12 cellular contexts compared by ENCODE assay signal in genomic region chr5:102554728-102555127, GRCh38. TPM values are rescaled to one million over a fixed set of nuclear protein-coding genes. Genes with fewer than 3 reads are reported as not detected.
A peak's percentile ranks its signal among the peaks of the same experiment; 100 is the strongest.
DNase-seq lines count a peak whose midpoint lies in the region; ATAC-seq lines count a peak whose summit lies in the region.
"Had no signal": no experiment of that assay in that cellular context is flagged by ENCODE, and none has a peak within 500 bp of the region (broad histone marks: within the 10 kb centered on the region; RNA-seq: fewer than 3 reads in every experiment).

No MANE protein-coding gene starts in this region.

- DNase-seq in DMS 273 (lab: John Stamatoyannopoulos, UW; ENCODE audit: unreplicated experiment) = peak; percentile 65
- peak; percentile 23 for DNase-seq in H4 (ENCODE audit: low spot score)
- peak; percentile 34 for DNase-seq in NCI-H748 (lab: John Stamatoyannopoulos, UW; ENCODE audit: unreplicated experiment)
- DNase-seq in glomerular visceral epithelial cell (ENCODE audit: extremely low spot score) = peak; percentile 34
- no peak for DNase-seq in KG1 (lab: John Stamatoyannopoulos, UW)
- no peak for DNase-seq in DMS114 treated with DMSO at 0.1 percent for 48 hours (lab: John Stamatoyannopoulos, UW; ENCODE audit: unreplicated experiment)
- DNase-seq: activated naive CD8-positive, alpha-beta T cell treated with anti-CD3 and anti-CD28 coated beads for 36 hours; GM23248; IMR-90; naive B cell had no signal

- no peak for ATAC-seq in HG03095 (IDR thresholded peaks at IDR 0.05; ENCODE audit: unreplicated experiment)
- ATAC-seq in GM21825 (IDR thresholded peaks at IDR 0.05; ENCODE audit: unreplicated experiment) = no peak

RNA-seq across cellular contexts. Expression of gene SLCO6A1, which starts 55.9 kb away (rescaled TPM):
- total RNA-seq in H4 (2014; rRNA removed; shearing (Covaris generic)) = not detected in 2 replicates
- total RNA-seq: activated naive CD8-positive, alpha-beta T cell treated with anti-CD3 and anti-CD28 coated beads for 36 hours; GM23248; IMR-90 had no signal

Comparison
In these comparisons a context has a peak if more than half of its experiments do, and no peak if none do; other contexts are left out.
1. DNase-seq: peak in DMS 273 (single experiment), H4 (single experiment), NCI-H748 (single experiment) and glomerular visceral epithelial cell (single experiment); none in KG1 (single experiment) and DMS114 treated with DMSO at 0.1 percent for 48 hours (single experiment).